10 cellular contexts compared by ENCODE assay signal in genomic region chr22:23282516-23282915, GRCh38.
A peak's percentile ranks its signal among the peaks of the same experiment; 100 is the strongest.
DNase-seq lines count a peak whose midpoint lies in the region; ATAC-seq and TF ChIP-seq lines count a peak whose summit lies in the region.
"Had no signal": no experiment of that assay in that cellular context is flagged by ENCODE, and none has a peak within 500 bp of the region (broad histone marks: within the 10 kb centered on the region; RNA-seq: fewer than 3 reads in every experiment).

No MANE protein-coding gene starts in this region.

- H3K36me3 ChIP-seq in PC-9 (ENCODE audit: low read depth) (no peaks in the 10 kb centered on the region), mucosa of stomach (ENCODE audit: control insufficient read depth, insufficient read depth, low read length) (peaks cover 5% of the 10 kb centered on the region), thoracic aorta (peaks cover 38% of the 10 kb centered on the region), mesendoderm (ENCODE audit: control insufficient read depth, insufficient read depth, low read length) (peaks cover 6% of the 10 kb centered on the region)
- peaks cover 33% of the 10 kb centered on the region for H3K36me3 ChIP-seq in CD8-positive, alpha-beta T cell (ENCODE audit: insufficient read depth, low read length)

- no peak overlapping the region for H2BK15ac ChIP-seq in mesendoderm (replicated peaks; ENCODE audit: low read depth)

- no peak overlapping the region for H3K56ac ChIP-seq in mesendoderm (ENCODE audit: low read length)

- POLR2A ChIA-PET in PC-9 (lab: Charles Lee; ENCODE audit: unreplicated experiment): interaction anchor here (0.5 to 0.6 kb wide), 5 partner anchors 84 to 644 kb away, joined by 3 to 7 read pairs (median 4); partner anchors contain the start of gene RSPH14
- POLR2A ChIA-PET in CD8-positive, alpha-beta T cell (lab: Charles Lee): interaction anchor here (1.3 kb wide), 1 partner anchor 103 kb away, joined by 4 read pairs; the partner anchor contains the start of gene BCR

- DNase-seq in PC-9 (no peak), thoracic aorta (ENCODE audit: low spot score) (no peak), NOMO-1 treated with DMSO at 0.1 percent for 48 hours (lab: John Stamatoyannopoulos, UW; ENCODE audit: unreplicated experiment) (no peak), mesendoderm (no peak)
- no peak for DNase-seq in central memory CD8-positive, alpha-beta T cell (ENCODE audit: low spot score in 2 of 2)
- DNase-seq in CD8-positive, alpha-beta T cell: no peak

- peak overlapping the region; percentile 6 for H3K9ac ChIP-seq in mucosa of stomach (ENCODE audit: low read length)
- no peak overlapping the region for H3K9ac ChIP-seq in mesendoderm (ENCODE audit: low read length)

- H3K9me3 ChIP-seq in PC-9 (ENCODE audit: insufficient read depth, low read depth) (no peaks in the 10 kb centered on the region), mucosa of stomach (ENCODE audit: control insufficient read depth, low read length) (no peaks in the 10 kb centered on the region), thoracic aorta (no peaks in the 10 kb centered on the region)
- no peaks in the 10 kb centered on the region for H3K9me3 ChIP-seq in CD8-positive, alpha-beta T cell (ENCODE audit: low read length)

- H3K23ac ChIP-seq in mesendoderm (ENCODE audit: low read length): no peak overlapping the region

- CTCF ChIA-PET in PC-9 (lab: Charles Lee): interaction anchor here (0.7 to 2.0 kb wide), 7 partner anchors 56 to 323 kb away, joined by 3 to 21 read pairs (median 5); partner anchors contain the start of genes BCR and RAB36
- CTCF ChIA-PET in CD8-positive, alpha-beta T cell (lab: Charles Lee): interaction anchor here (0.7 to 7.0 kb wide), 38 partner anchors 8 to 325 kb away, joined by 3 to 225 read pairs (median 5); partner anchors contain the start of gene BCR

- no peak overlapping the region for H3K18ac ChIP-seq in mesendoderm (ENCODE audit: low read length)

- TSS peak; percentile 84 for BruUV-seq in PC-9 (replicated peaks; lab: Mats Ljungman, UMichigan)

- H3K4me3 ChIP-seq in PC-9: no peak overlapping the region
- H3K4me3 ChIP-seq in mucosa of stomach (ENCODE audit: low read length): no peak overlapping the region
- no peak overlapping the region for H3K4me3 ChIP-seq in thoracic aorta
- no peak overlapping the region for H3K4me3 ChIP-seq in mesendoderm (ENCODE audit: low read length)
- H3K4me3 ChIP-seq in CD8-positive, alpha-beta T cell (ENCODE audit: low read depth, low read length): no peak overlapping the region

- no peak overlapping the region for H4K5ac ChIP-seq in mesendoderm (ENCODE audit: low read length)

- H4K20me1 ChIP-seq in PC-9 (ENCODE audit: insufficient read depth): peaks cover 2% of the 10 kb centered on the region; the same call in 1 of the 2 replicates

- peaks cover 18% of the 10 kb centered on the region for H3K4me1 ChIP-seq in PC-9 (replicated peaks; ENCODE audit: insufficient read depth)
- peaks cover 49% of the 10 kb centered on the region for H3K4me1 ChIP-seq in mucosa of stomach (ENCODE audit: control insufficient read depth, insufficient read depth, low read length)
- peaks cover 28 to 59% of the 10 kb centered on the region in 2 donors for H3K4me1 ChIP-seq in thoracic aorta (ENCODE audit: control insufficient read depth in 1 of 2, low read depth in 2 of 2)
- H3K4me1 ChIP-seq in mesendoderm (ENCODE audit: control insufficient read depth, low read depth, low read length): no peaks in the 10 kb centered on the region
- peaks cover 24% of the 10 kb centered on the region for H3K4me1 ChIP-seq in CD8-positive, alpha-beta T cell (ENCODE audit: insufficient read depth, low read length)

- H2AFZ ChIP-seq in PC-9: no peak overlapping the region

- peak overlapping the region; percentile 56; the same call in 1 of the 2 replicates for H3K27ac ChIP-seq in PC-9
- H3K27ac ChIP-seq in thoracic aorta: peak overlapping the region; percentile 91 to 93
- no peak overlapping the region for H3K27ac ChIP-seq in mesendoderm (ENCODE audit: low read depth, low read length)
- no peak overlapping the region for H3K27ac ChIP-seq in CD8-positive, alpha-beta T cell (ENCODE audit: low read depth, low read length)

- no peak for ATAC-seq in central memory CD8-positive, alpha-beta T cell (replicated peaks; ENCODE audit: extremely low read depth, poor library complexity, severe bottlenecking)
- ATAC-seq in thoracic aorta (ENCODE audit: insufficient number of reproducible peaks, low FRiP score, low read depth): no peak
- no peak for ATAC-seq in CD8-positive, alpha-beta T cell

- H3K79me2 ChIP-seq in PC-9 (ENCODE audit: low read depth) (0 out of 2 replicates have a peak, but pooled peaks cover 11% of the 10 kb centered on the region), mesendoderm (ENCODE audit: control insufficient read depth, insufficient read depth, low read length) (no peaks in the 10 kb centered on the region)

- H3K4me2 ChIP-seq in PC-9 (peak overlapping the region; percentile 80), mesendoderm (ENCODE audit: low read length) (no peak overlapping the region)

- no peaks in the 10 kb centered on the region for H3K9me2 ChIP-seq in PC-9 (ENCODE audit: insufficient read depth)

- no peak overlapping the region for H3K4ac ChIP-seq in mesendoderm (ENCODE audit: low read depth, low read length)

- H4K8ac ChIP-seq in mesendoderm (ENCODE audit: low read depth, low read length): no peak overlapping the region

- no peaks in the 10 kb centered on the region for H3K27me3 ChIP-seq in PC-9 (ENCODE audit: insufficient read depth, low read depth)
- H3K27me3 ChIP-seq in mucosa of stomach (ENCODE audit: control insufficient read depth, insufficient read depth, low read length): no peaks in the 10 kb centered on the region
- no peaks in the 10 kb centered on the region for H3K27me3 ChIP-seq in thoracic aorta (replicated peaks; ENCODE audit: insufficient read depth)
- H3K27me3 ChIP-seq in mesendoderm (ENCODE audit: insufficient read depth, low read length, poor library complexity): no peaks in the 10 kb centered on the region
- H3K27me3 ChIP-seq in CD8-positive, alpha-beta T cell (ENCODE audit: insufficient read depth, low read length): no peaks in the 10 kb centered on the region

- no peaks in the 10 kb centered on the region for H3K9me3 Mint-ChIP-seq in central memory CD8-positive, alpha-beta T cell
- H3K9me3 Mint-ChIP-seq in CD8-positive, alpha-beta T cell: no peaks in the 10 kb centered on the region
- H3K9me3 Mint-ChIP-seq: activated B cell treated with CpG ODN at 0.5 μM for 24 hours, HFFc6, IgD-negative memory B cell had no signal

- no peak overlapping the region for H2BK120ac ChIP-seq in mesendoderm (ENCODE audit: low read depth, low read length)

- H3K4me1 Mint-ChIP-seq in central memory CD8-positive, alpha-beta T cell: peaks cover 40% of the 10 kb centered on the region
- peaks cover 20% of the 10 kb centered on the region for H3K4me1 Mint-ChIP-seq in CD8-positive, alpha-beta T cell (ENCODE audit: low read depth)

- no peak overlapping the region for H2BK5ac ChIP-seq in mesendoderm (ENCODE audit: low read length)

- TF ChIP-seq CTCF in PC-9 (conservative IDR thresholded peaks at IDR 0.05): no peak
- TF ChIP-seq CTCF in thoracic aorta (IDR thresholded peaks at IDR 0.05): no peak
- no peak for TF ChIP-seq CTCF in CD8-positive, alpha-beta T cell (IDR thresholded peaks at IDR 0.05)

- peaks cover 21% of the 10 kb centered on the region for H3K36me3 Mint-ChIP-seq in central memory CD8-positive, alpha-beta T cell (ENCODE audit: insufficient read depth)
- H3K36me3 Mint-ChIP-seq in CD8-positive, alpha-beta T cell: peaks cover 46% of the 10 kb centered on the region

- H3K27ac Mint-ChIP-seq in central memory CD8-positive, alpha-beta T cell (ENCODE audit: low read depth): peak overlapping the region; percentile 32
- no peak overlapping the region for H3K27ac Mint-ChIP-seq in CD8-positive, alpha-beta T cell
- H3K27ac Mint-ChIP-seq: activated B cell treated with CpG ODN at 0.5 μM for 24 hours, IgD-negative memory B cell had no signal

- no peaks in the 10 kb centered on the region for H3K27me3 Mint-ChIP-seq in central memory CD8-positive, alpha-beta T cell
- H3K27me3 Mint-ChIP-seq in CD8-positive, alpha-beta T cell (ENCODE audit: low read depth): no peaks in the 10 kb centered on the region
- H3K27me3 Mint-ChIP-seq: activated B cell treated with CpG ODN at 0.5 μM for 24 hours, IgD-negative memory B cell had no signal

- no peak overlapping the region for H3K4me3 Mint-ChIP-seq in central memory CD8-positive, alpha-beta T cell
- no peak overlapping the region for H3K4me3 Mint-ChIP-seq in CD8-positive, alpha-beta T cell
- H3K4me3 Mint-ChIP-seq: activated B cell treated with CpG ODN at 0.5 μM for 24 hours, HFFc6, IgD-negative memory B cell had no signal

- WGBS in mesendoderm (ENCODE audit: extremely low coverage, insufficient coverage, low lambda C conversion rate): no CpG with 5 or more reads among the region's 10 CpGs

- H2AK5ac ChIP-seq in mesendoderm (ENCODE audit: low read length): no peak overlapping the region

- intact Hi-C loops in PC-9 (cut with micrococcal nuclease; ENCODE audit: unreplicated experiment): loop anchor here (1.0 to 5.0 kb wide), 3 partner anchors 100 to 325 kb away; no protein-coding TSS in a partner anchor
- intact Hi-C loops in CD8-positive, alpha-beta T cell (cut with DNase I, micrococcal nuclease): loop anchor here (1.0 kb wide), 3 partner anchors 104 to 323 kb away; no protein-coding TSS in a partner anchor

- H3F3A ChIP-seq in PC-9 (ENCODE audit: insufficient read depth, low read depth): peaks cover 20% of the 10 kb centered on the region; the same call in 1 of the 2 replicates

- peaks cover 2% of the 10 kb centered on the region for H3K79me1 ChIP-seq in mesendoderm (ENCODE audit: low read length)

Comparison
In these comparisons a context has a peak if more than half of its experiments do, and no peak if none do; other contexts are left out.
1. H3K27ac ChIP-seq: peak in PC-9 (single experiment) and thoracic aorta (2 of 2); none in mesendoderm (single experiment) and CD8-positive, alpha-beta T cell (single experiment).